In the genomic region with DNA sequence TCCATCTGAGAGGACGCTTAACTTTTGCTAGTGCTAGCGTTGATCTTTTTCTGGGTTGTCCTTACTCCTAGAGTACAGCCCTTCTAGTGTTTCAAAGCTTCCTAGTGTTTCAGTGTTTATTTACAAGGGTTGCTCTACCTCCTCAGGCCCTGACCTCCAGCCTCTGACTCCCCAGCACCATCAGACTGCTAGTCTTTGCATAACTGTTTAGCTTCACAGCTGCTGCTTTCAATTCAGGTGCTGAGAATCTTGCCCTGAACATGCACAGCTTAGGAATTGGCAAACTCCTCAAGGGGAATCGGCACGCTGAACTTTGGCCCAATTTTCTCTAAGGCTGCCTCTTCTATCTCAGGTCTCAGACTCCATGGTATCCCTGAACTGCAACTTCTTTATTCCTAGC, we compare ENCODE assay signal across 11 cellular contexts. TPM values are rescaled to one million over a fixed set of nuclear protein-coding genes. Genes with fewer than 3 reads are reported as not detected.
"Had no signal": no experiment of that assay in that cellular context is flagged by ENCODE, and none has a peak within 500 bp of the region (broad histone marks: within the 10 kb centered on the region; RNA-seq: fewer than 3 reads in every experiment).

No MANE protein-coding gene starts in this region.

RNA-seq across cellular contexts. Expression of gene OR52B4, which starts 52.9 kb away (rescaled TPM):
- total RNA-seq: activated CD4-positive, alpha-beta memory T cell treated with anti-CD3 and anti-CD28 coated beads, Interleukin-2, amount 10 ng/mL, durations not matched to agents 7 days and 5 days; activated CD4-positive, alpha-beta T cell treated with anti-CD3 and anti-CD28 coated beads for 36 hours; activated CD4-positive, alpha-beta T cell treated with anti-CD3 and anti-CD28 coated beads, Interleukin-2, amount 10 ng/mL, durations not matched to agents 7 days and 5 days; activated CD8-positive, alpha-beta memory T cell treated with anti-CD3 and anti-CD28 coated beads, Interleukin-2, amount 10 ng/mL, durations not matched to agents 7 days and 5 days; activated CD8-positive, alpha-beta T cell treated with anti-CD3 and anti-CD28 coated beads, Interleukin-2, amount 10 ng/mL, durations not matched to agents 7 days and 5 days; activated naive CD8-positive, alpha-beta T cell treated with anti-CD3 and anti-CD28 coated beads, Interleukin-2, amount 10 ng/mL, durations not matched to agents 7 days and 5 days; activated T-helper 2 cell treated with anti-CD3 and anti-CD28 coated beads, Interferon-gamma antibody, Interleukin-2, Interleukin-4, amounts not matched to agents 10 μg/mL and 5 μg/mL and 100 μg/mL, durations not matched to agents 14 hours and 24 hours and 36 hours; ascending aorta; bronchial epithelial cell; cardiac muscle cell had no signal
- polyA plus RNA-seq: adipose tissue, cardiac muscle cell had no signal
